In genomic region chr6:151958332-151958731, GRCh38 we compare ENCODE assay signal across 17 cellular contexts.
A peak's percentile ranks its signal among the peaks of the same experiment; 100 is the strongest.
DNase-seq lines count a peak whose midpoint lies in the region; ATAC-seq, FAIRE-seq and TF ChIP-seq lines count a peak whose summit lies in the region.
"Had no signal": no experiment of that assay in that cellular context is flagged by ENCODE, and none has a peak within 500 bp of the region (broad histone marks: within the 10 kb centered on the region; RNA-seq: fewer than 3 reads in every experiment).

No MANE protein-coding gene starts in this region.

- no peak for FAIRE-seq in HTR-8/SVneo (lab: Jason Lieb, UNC)
- FAIRE-seq: G401.6, GM18507 had no signal

- ATAC-seq in GM18517 (IDR thresholded peaks at IDR 0.05; ENCODE audit: unreplicated experiment) (no peak), HG02885 (IDR thresholded peaks at IDR 0.05; ENCODE audit: poor library complexity, unreplicated experiment) (no peak), HG02642 (IDR thresholded peaks at IDR 0.05; ENCODE audit: poor library complexity, unreplicated experiment) (no peak)
- ATAC-seq: activated T-helper 17 cell treated with anti-CD3 and anti-CD28 coated beads, Interleukin-2, amount 50 U/mL, for 72 hours; HCT116 had no signal

- no peak; the same call in 1 of the 2 replicates for TF ChIP-seq CTCF in AG10803 (conservative IDR thresholded peaks at IDR 0.05; ENCODE audit: low read length)

- DNase-seq in AG10803 (ENCODE audit: low read depth), result peak; percentile 88
- DNase-seq in HTR-8/SVneo (ENCODE audit: insufficient read length, low spot score), result peak; percentile 18
- DNase-seq in amniotic epithelial cell (ENCODE audit: low read depth), result peak; percentile 41
- DNase-seq in glomerular visceral epithelial cell (ENCODE audit: extremely low spot score), result peak; percentile 37
- DNase-seq in medulla oblongata (ENCODE audit: extremely low spot score), result no peak
- DNase-seq: activated CD4-positive, alpha-beta T cell treated with anti-CD3 and anti-CD28 coated beads for 48 hours; midbrain; psoas muscle; stimulated activated CD4-positive, alpha-beta T cell treated with anti-CD3 and anti-CD28 coated beads, Interleukin-4, amount 100 ng/mL, for 4 hours had no signal

- H3K4me3 ChIP-seq in AG10803 (ENCODE audit: low read length), result no peak overlapping the region
- H3K4me3 ChIP-seq: cardiac muscle cell, psoas muscle had no signal
